Comparison of ENCODE assay signal across 16 cellular contexts in the genomic region with DNA sequence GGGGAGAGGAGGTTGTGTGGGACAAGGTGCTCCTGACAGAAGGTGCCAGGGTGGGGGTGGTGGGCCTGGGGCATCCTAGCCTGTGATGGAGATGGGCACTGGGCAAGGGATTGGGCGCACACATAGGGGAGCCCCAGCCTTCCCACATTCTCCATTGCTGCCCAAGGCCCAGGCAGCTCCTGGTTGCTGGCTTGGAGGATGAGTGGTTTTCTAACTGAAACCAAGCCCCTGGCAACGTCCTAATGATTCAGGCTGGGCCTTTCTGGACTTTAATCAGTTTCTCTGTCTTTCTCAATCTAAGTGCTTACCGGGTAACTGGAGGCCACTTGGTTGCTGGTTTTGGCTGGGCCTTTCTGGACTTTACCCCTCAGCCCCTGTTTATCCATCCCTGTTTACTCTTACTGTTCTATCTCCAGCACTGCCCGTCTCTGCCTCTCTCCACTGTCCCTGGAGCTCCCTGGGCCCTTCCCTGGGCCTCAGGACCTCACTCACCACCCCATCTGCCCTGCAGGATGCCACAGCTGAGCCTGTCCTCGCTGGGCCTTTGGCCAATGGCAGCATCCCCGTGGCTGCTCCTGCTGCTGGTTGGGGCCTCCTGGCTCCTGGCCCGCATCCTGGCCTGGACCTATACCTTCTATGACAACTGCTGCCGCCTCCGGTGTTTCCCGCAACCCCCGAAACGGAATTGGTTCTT. TPM values are rescaled to one million over a fixed set of nuclear protein-coding genes. Genes with fewer than 3 reads are reported as not detected.
A peak's percentile ranks its signal among the peaks of the same experiment; 100 is the strongest.
DNase-seq lines count a peak whose midpoint lies in the region; ATAC-seq and TF ChIP-seq lines count a peak whose summit lies in the region.
"Had no signal": no experiment of that assay in that cellular context is flagged by ENCODE, and none has a peak within 500 bp of the region (broad histone marks: within the 10 kb centered on the region; RNA-seq: fewer than 3 reads in every experiment).

No MANE protein-coding gene starts in this region.

- no peaks in the 10 kb centered on the region for H3K9me3 Mint-ChIP-seq in activated naive CD4-positive, alpha-beta T cell treated with anti-CD3 and anti-CD28 coated beads for 36 hours
- H3K9me3 Mint-ChIP-seq: activated CD4-positive, alpha-beta memory T cell treated with anti-CD3 and anti-CD28 coated beads for 36 hours had no signal

- H3K27me3 ChIP-seq in colonic mucosa (no peaks in the 10 kb centered on the region), upper lobe of left lung (no peaks in the 10 kb centered on the region)

- no peak for TF ChIP-seq POLR2A in upper lobe of left lung (IDR thresholded peaks at IDR 0.05)

- no peak overlapping the region for H2AFZ ChIP-seq in OCI-LY7 (ENCODE audit: low read length)

- CTCF ChIA-PET in OCI-LY7 (lab: Charles Lee; ENCODE audit: unreplicated experiment) = no interaction called here
- CTCF ChIA-PET in activated naive CD4-positive, alpha-beta T cell treated with anti-CD3 and anti-CD28 coated beads for 36 hours (lab: Charles Lee) = no interaction called here

- no peaks in the 10 kb centered on the region for H3K27me3 Mint-ChIP-seq in activated naive CD4-positive, alpha-beta T cell treated with anti-CD3 and anti-CD28 coated beads for 36 hours (ENCODE audit: low read depth)

- no peaks in the 10 kb centered on the region for H3K36me3 ChIP-seq in colonic mucosa
- H3K36me3 ChIP-seq in mucosa of descending colon (ENCODE audit: low read depth) = no peaks in the 10 kb centered on the region
- H3K36me3 ChIP-seq in upper lobe of left lung = no peaks in the 10 kb centered on the region
- no peaks in the 10 kb centered on the region for H3K36me3 ChIP-seq in OCI-LY7 (ENCODE audit: insufficient read depth, low read length)

- POLR2A ChIA-PET in OCI-LY7 (lab: Charles Lee) = no interaction called here

- H3K9me3 ChIP-seq in colonic mucosa (no peaks in the 10 kb centered on the region), mucosa of descending colon (no peaks in the 10 kb centered on the region), upper lobe of left lung (no peaks in the 10 kb centered on the region), OCI-LY7 (ENCODE audit: low read length) (no peaks in the 10 kb centered on the region)

- H3K36me3 Mint-ChIP-seq in activated naive CD4-positive, alpha-beta T cell treated with anti-CD3 and anti-CD28 coated beads for 36 hours (ENCODE audit: low read depth) = no peaks in the 10 kb centered on the region
- H3K36me3 Mint-ChIP-seq: activated CD4-positive, alpha-beta memory T cell treated with anti-CD3 and anti-CD28 coated beads for 36 hours; activated naive CD8-positive, alpha-beta T cell; brain had no signal

- no peak for TF ChIP-seq CTCF in colonic mucosa (IDR thresholded peaks at IDR 0.05)
- TF ChIP-seq CTCF in mucosa of descending colon (IDR thresholded peaks at IDR 0.05) = no peak
- TF ChIP-seq CTCF in upper lobe of left lung (IDR thresholded peaks at IDR 0.05) = no peak
- no peak for TF ChIP-seq CTCF in OCI-LY7 (conservative IDR thresholded peaks at IDR 0.05; ENCODE audit: low read length)

- DNase-seq in HuH-7.5 (ENCODE audit: low spot score) = peak; percentile 59
- DNase-seq in colonic mucosa = peak; percentile 62
- DNase-seq in mucosa of descending colon = peak in 2 of 3 donors; percentile 56 to 59
- no peak for DNase-seq in upper lobe of left lung
- DNase-seq in OCI-LY7 (ENCODE audit: low spot score) = no peak
- no peak for DNase-seq in epidermal melanocyte (ENCODE audit: insufficient read length, low spot score)
- DNase-seq in activated naive CD4-positive, alpha-beta T cell treated with anti-CD3 and anti-CD28 coated beads for 36 hours = no peak
- DNase-seq: activated CD4-positive, alpha-beta memory T cell treated with anti-CD3 and anti-CD28 coated beads for 36 hours; activated T-cell treated with anti-CD3 and anti-CD28 coated beads, Interleukin-2, amount 50 U/mL, for 48 hours; islet precursor cell; midbrain; NCI-H2227 treated with DMSO at 0.1 percent for 48 hours had no signal

- no peak overlapping the region for H3K27ac Mint-ChIP-seq in activated naive CD4-positive, alpha-beta T cell treated with anti-CD3 and anti-CD28 coated beads for 36 hours
- H3K27ac Mint-ChIP-seq: activated CD4-positive, alpha-beta memory T cell treated with anti-CD3 and anti-CD28 coated beads for 36 hours; activated naive CD8-positive, alpha-beta T cell had no signal

- 64 to 68% methylated on average over 11 to 12 of the region's 12 CpGs for WGBS in upper lobe of left lung, 2 donors

- no TSS peak for BruUV-seq in OCI-LY7 (replicated peaks; lab: Mats Ljungman, UMichigan)

- H3K27ac ChIP-seq in colonic mucosa (peak overlapping the region; percentile 88), upper lobe of left lung (peak overlapping the region in 3 of 4 donors; percentile 67 to 78 (median 74)), OCI-LY7 (ENCODE audit: low read depth, low read length, poor library complexity, severe bottlenecking) (no peak overlapping the region)

- TF ChIP-seq EP300 in upper lobe of left lung (IDR thresholded peaks at IDR 0.05) = no peak

- no peaks in the 10 kb centered on the region for H4K20me1 ChIP-seq in OCI-LY7 (ENCODE audit: insufficient read depth, low read length)

- no peak overlapping the region for H3K4me3 Mint-ChIP-seq in activated naive CD4-positive, alpha-beta T cell treated with anti-CD3 and anti-CD28 coated beads for 36 hours
- H3K4me3 Mint-ChIP-seq: activated CD4-positive, alpha-beta memory T cell treated with anti-CD3 and anti-CD28 coated beads for 36 hours; activated naive CD8-positive, alpha-beta T cell; brain had no signal

- H3K4me1 ChIP-seq in colonic mucosa = peaks cover 11% of the 10 kb centered on the region
- peaks cover 26% of the 10 kb centered on the region for H3K4me1 ChIP-seq in mucosa of descending colon (ENCODE audit: low read depth)
- no peaks in the 10 kb centered on the region for H3K4me1 ChIP-seq in upper lobe of left lung
- H3K4me1 ChIP-seq in OCI-LY7 (ENCODE audit: insufficient read depth, low read length, poor library complexity, severe bottlenecking) = no peaks in the 10 kb centered on the region

- intact Hi-C loops in colonic mucosa (cut with DNase I) = no loop called here
- intact Hi-C loops in mucosa of descending colon (cut with DNase I, micrococcal nuclease) = no loop called here
- intact Hi-C loops in OCI-LY7 (cut with micrococcal nuclease; ENCODE audit: unreplicated experiment) = no loop called here
- intact Hi-C loops in activated naive CD4-positive, alpha-beta T cell treated with anti-CD3 and anti-CD28 coated beads for 36 hours (cut with micrococcal nuclease) = no loop called here

- H3K4me3 ChIP-seq in colonic mucosa (no peak overlapping the region), mucosa of descending colon (no peak overlapping the region), upper lobe of left lung (no peak overlapping the region), OCI-LY7 (ENCODE audit: low read depth, low read length, poor library complexity, severe bottlenecking) (no peak overlapping the region)

- H3K4me2 ChIP-seq in OCI-LY7 (ENCODE audit: low read length) = no peak overlapping the region

- H3K4me1 Mint-ChIP-seq in activated naive CD4-positive, alpha-beta T cell treated with anti-CD3 and anti-CD28 coated beads for 36 hours (ENCODE audit: low read depth) = no peaks in the 10 kb centered on the region
- H3K4me1 Mint-ChIP-seq: brain had no signal

- H3K9ac ChIP-seq in colonic mucosa (ENCODE audit: low read depth in 2 of 2, low read length in 2 of 2) = peak overlapping the region in 1 of 2 donors; percentile 76

- no peaks in the 10 kb centered on the region for H3K79me2 ChIP-seq in OCI-LY7 (ENCODE audit: insufficient read depth, low read depth, low read length)

- ATAC-seq in mucosa of descending colon (peak; percentile 74), upper lobe of left lung (ENCODE audit: low FRiP score in 2 of 2) (no peak)

- no peaks in the 10 kb centered on the region for H3K9me2 ChIP-seq in OCI-LY7 (ENCODE audit: insufficient read depth, low read length)

RNA-seq across cellular contexts. Expression of gene CYP4F3, which starts 0.4 kb away (rescaled TPM):
- total RNA-seq in colonic mucosa = 1 to 10 TPM; 7.8 to 8.3 TPM
- total RNA-seq in mucosa of descending colon = 1 to 10 TPM; 2.7 to 7.8 (median 4.3) TPM
- 1 to 10 TPM; 1.1 to 2.1 (median 1.8) TPM for total RNA-seq in upper lobe of left lung
- total RNA-seq in OCI-LY7 (2014; rRNA removed; shearing (Covaris generic)) = not detected in 2 replicates
- not detected in 2 replicates for total RNA-seq in OCI-LY7 (2022)
- under 1 TPM; 0.62 to 0.76 TPM for total RNA-seq in activated naive CD4-positive, alpha-beta T cell treated with anti-CD3 and anti-CD28 coated beads for 36 hours
- total RNA-seq: activated CD4-positive, alpha-beta memory T cell treated with anti-CD3 and anti-CD28 coated beads for 36 hours; H1 had no signal

RNA-seq across cellular contexts. Expression of gene CYP4F8, which starts 26.0 kb away (rescaled TPM):
- total RNA-seq in colonic mucosa (not detected), mucosa of descending colon (not detected), upper lobe of left lung (not detected), OCI-LY7 (2022) (not detected in 2 replicates)
- not detected in 2 replicates for total RNA-seq in OCI-LY7 (2014; rRNA removed; shearing (Covaris generic))
- total RNA-seq in activated naive CD4-positive, alpha-beta T cell treated with anti-CD3 and anti-CD28 coated beads for 36 hours = not detected
- total RNA-seq: activated CD4-positive, alpha-beta memory T cell treated with anti-CD3 and anti-CD28 coated beads for 36 hours; H1; right cardiac atrium had no signal

RNA-seq across cellular contexts. Expression of gene CYP4F12, which starts 31.8 kb away (rescaled TPM):
- 10 to 100 TPM; 82.1 to 87.0 TPM for total RNA-seq in colonic mucosa
- total RNA-seq in mucosa of descending colon = 100 to 1,000 TPM in 1 of 3 donors, 10 to 100 TPM in 2; 62.8 to 179 (median 70.5) TPM
- total RNA-seq in upper lobe of left lung = 10 to 100 TPM in 1 of 6 donors, 1 to 10 TPM in 4, under 1 TPM in 1; 0.30 to 16.8 (median 2.0) TPM
- total RNA-seq in OCI-LY7 (2014; rRNA removed; shearing (Covaris generic)) = 0.09 TPM in 1 of 2 replicates, not detected in the other
- not detected in 2 replicates for total RNA-seq in OCI-LY7 (2022)
- not detected for total RNA-seq in activated naive CD4-positive, alpha-beta T cell treated with anti-CD3 and anti-CD28 coated beads for 36 hours
- total RNA-seq: H1 had no signal

Comparison
In these comparisons a context has a peak if more than half of its experiments do, and no peak if none do; other contexts are left out.
1. DNase-seq: peak in HuH-7.5 (single experiment), colonic mucosa (single experiment) and mucosa of descending colon (2 of 3); none in upper lobe of left lung (0 of 2), OCI-LY7 (single experiment), epidermal melanocyte (single experiment) and activated naive CD4-positive, alpha-beta T cell treated with anti-CD3 and anti-CD28 coated beads for 36 hours (single experiment).